8 cellular contexts compared by ENCODE assay signal in genomic region chr15:65862682-65863081, GRCh38. TPM values are rescaled to one million over a fixed set of nuclear protein-coding genes. Genes with fewer than 3 reads are reported as not detected.
DNase-seq lines count a peak whose midpoint lies in the region; ATAC-seq and TF ChIP-seq lines count a peak whose summit lies in the region.

No MANE protein-coding gene starts in this region.

- no peaks in the 10 kb centered on the region for H3K36me3 Mint-ChIP-seq in activated T-cell treated with anti-CD3 and anti-CD28 coated beads, Interleukin-2, amount 50 U/mL, for 4 hours (ENCODE audit: insufficient read depth)

- peaks cover 11% of the 10 kb centered on the region for H3K4me1 Mint-ChIP-seq in activated T-cell treated with anti-CD3 and anti-CD28 coated beads, Interleukin-2, amount 50 U/mL, for 4 hours (ENCODE audit: low read depth)

- no peaks in the 10 kb centered on the region for H3K4me1 ChIP-seq in left ventricle myocardium inferior

- peak; percentile 51 for TF ChIP-seq CTCF in left ventricle myocardium inferior (IDR thresholded peaks at IDR 0.05; ENCODE audit: borderline replicate concordance)

- H3K36me3 ChIP-seq in left ventricle myocardium inferior: no peaks in the 10 kb centered on the region

- intact Hi-C loops in left ventricle myocardium inferior (cut with micrococcal nuclease): no loop called here

- H3K27me3 Mint-ChIP-seq in activated T-cell treated with anti-CD3 and anti-CD28 coated beads, Interleukin-2, amount 50 U/mL, for 4 hours (ENCODE audit: low read depth): peaks cover 2% of the 10 kb centered on the region

- H3K9me3 ChIP-seq in left ventricle myocardium inferior (replicated peaks): no peaks in the 10 kb centered on the region

- DNase-seq in ELF-1 (ENCODE audit: low read depth, low spot score): peak; percentile 93
- peak; percentile 40 for DNase-seq in activated T-cell treated with anti-CD3 and anti-CD28 coated beads, Interleukin-2, amount 50 U/mL, for 4 hours
- no peak for DNase-seq in left ventricle myocardium inferior
- DNase-seq in stimulated activated CD4-positive, alpha-beta T cell treated with anti-CD3 and anti-CD28 coated beads, Interleukin-4, amount 100 ng/mL, for 1 hour: peak; percentile 62
- no peak for DNase-seq in ureter (ENCODE audit: low spot score)
- no peak for DNase-seq in NCI-H510A (lab: John Stamatoyannopoulos, UW)

- no peaks in the 10 kb centered on the region for H3K9me3 Mint-ChIP-seq in activated T-cell treated with anti-CD3 and anti-CD28 coated beads, Interleukin-2, amount 50 U/mL, for 4 hours

- H3K4me3 Mint-ChIP-seq in activated T-cell treated with anti-CD3 and anti-CD28 coated beads, Interleukin-2, amount 50 U/mL, for 4 hours: no peak overlapping the region

- H3K4me3 ChIP-seq in left ventricle myocardium inferior: no peak overlapping the region

- ATAC-seq in HG03103 (IDR thresholded peaks at IDR 0.05; ENCODE audit: low read depth, unreplicated experiment): peak; percentile 63
- peak; percentile 99 to 100 for ATAC-seq in activated T-cell treated with anti-CD3 and anti-CD28 coated beads, Interleukin-2, amount 50 U/mL, for 4 hours

- no peak overlapping the region for H3K27ac ChIP-seq in left ventricle myocardium inferior (replicated peaks)

- no peaks in the 10 kb centered on the region for H3K27me3 ChIP-seq in left ventricle myocardium inferior (ENCODE audit: low read depth)

TF ChIP-seq in PFSK-1, 5 proteins besides CTCF, POLR2A, EP300 and RAD21:
- TF ChIP-seq FOXP2 (optimal IDR thresholded peaks at IDR 0.05; ENCODE audit: borderline replicate concordance, extremely low read depth, extremely low read length, insufficient read depth) (peak; percentile 58), POLR2AphosphoS5 (IDR thresholded peaks at IDR 0.05; ENCODE audit: low read depth, low read length) (no peak), SIN3A (IDR thresholded peaks at IDR 0.05; ENCODE audit: borderline replicate concordance, insufficient read depth, low read length) (peak; percentile 51; the same call in 1 of the 2 replicates), REST (IDR thresholded peaks at IDR 0.05; ENCODE audit: insufficient read depth in 1 of 2, low read depth in 2 of 2, low read length in 2 of 2) (no peak), TAF1 (IDR thresholded peaks at IDR 0.05; ENCODE audit: borderline replicate concordance, insufficient read depth, low read length) (no peak)
TF ChIP-seq in PFSK-1: peak in this region for 2.

RNA-seq across cellular contexts. Expression of gene RAB11A, which starts 6.6 kb away (rescaled TPM):
- 93.9 TPM for polyA plus RNA-seq in PFSK-1 (2012; ENCODE audit: insufficient read length, low read depth)
- total RNA-seq in activated T-cell treated with anti-CD3 and anti-CD28 coated beads, Interleukin-2, amount 50 U/mL, for 4 hours: 100 to 1,000 TPM; 127 to 139 (median 136) TPM
- total RNA-seq in left ventricle myocardium inferior (146 TPM), ureter (373 TPM)

Comparison
In these comparisons a context has a peak if more than half of its experiments do, and no peak if none do; other contexts are left out.
1. DNase-seq: peak in ELF-1 (single experiment), activated T-cell treated with anti-CD3 and anti-CD28 coated beads, Interleukin-2, amount 50 U/mL, for 4 hours (single experiment) and stimulated activated CD4-positive, alpha-beta T cell treated with anti-CD3 and anti-CD28 coated beads, Interleukin-4, amount 100 ng/mL, for 1 hour (single experiment); none in left ventricle myocardium inferior (single experiment), ureter (single experiment) and NCI-H510A (single experiment).